In genomic region chr6:108408453-108408852, GRCh38 we compare ENCODE assay signal across 1 cellular context.
TF ChIP-seq lines count a peak whose summit lies in the region.

No MANE protein-coding gene starts in this region.

TF ChIP-seq in HepG2, 621 proteins besides CTCF, POLR2A, EP300 and RAD21 (continued from another document):
- TF ChIP-seq ZNF609 (CRISPR knock-in tag; IDR thresholded peaks at IDR 0.05; ENCODE audit: borderline replicate concordance), result no peak
- TF ChIP-seq HNF4A (CRISPR knock-in tag; IDR thresholded peaks at IDR 0.05), result peak; percentile 49
- 0 out of 2 replicates have a peak, but pooled peaks have one; percentile 7 for TF ChIP-seq FOXA3 (CRISPR knock-in tag; IDR thresholded peaks at IDR 0.05)
- no peak for TF ChIP-seq AHR (CRISPR knock-in tag; IDR thresholded peaks at IDR 0.05)
- no peak for TF ChIP-seq ZNF746 (CRISPR knock-in tag; IDR thresholded peaks at IDR 0.05)
- no peak for TF ChIP-seq NCOR1 (IDR thresholded peaks at IDR 0.05; ENCODE audit: borderline replicate concordance, low read length)
- TF ChIP-seq RXRB (CRISPR knock-in tag; IDR thresholded peaks at IDR 0.05; ENCODE audit: borderline replicate concordance), result 0 out of 2 replicates have a peak, but pooled peaks have one; percentile 7
- 0 out of 2 replicates have a peak, but pooled peaks have one; percentile 18 for TF ChIP-seq ERF (CRISPR knock-in tag; IDR thresholded peaks at IDR 0.05)
- TF ChIP-seq HNF1A (IDR thresholded peaks at IDR 0.05; ENCODE audit: low read depth), result no peak
- TF ChIP-seq HNF1A (CRISPR knock-in tag; IDR thresholded peaks at IDR 0.05; ENCODE audit: borderline replicate concordance), result no peak
- no peak for TF ChIP-seq ZNF12 (CRISPR knock-in tag; IDR thresholded peaks at IDR 0.05)
- TF ChIP-seq ZNF703 (CRISPR knock-in tag; IDR thresholded peaks at IDR 0.05; ENCODE audit: borderline replicate concordance), result no peak
- peak; percentile 91 for TF ChIP-seq CEBPG (CRISPR knock-in tag; IDR thresholded peaks at IDR 0.05)
- TF ChIP-seq GATAD1 (CRISPR knock-in tag; IDR thresholded peaks at IDR 0.05), result no peak
- peak; percentile 93 for TF ChIP-seq TFAP4 (IDR thresholded peaks at IDR 0.05; ENCODE audit: borderline replicate concordance, low read depth)
- peak; percentile 96 for TF ChIP-seq CEBPB (IDR thresholded peaks at IDR 0.05; ENCODE audit: borderline replicate concordance, low read depth, low read length)
